Comparison of ENCODE assay signal across 22 cellular contexts in genomic region chr10:133365461-133366129, GRCh38. TPM values are rescaled to one million over a fixed set of nuclear protein-coding genes. Genes with fewer than 3 reads are reported as not detected.
DNase-seq lines count a peak whose midpoint lies in the region; ATAC-seq and TF ChIP-seq lines count a peak whose summit lies in the region.
"Had no signal": no experiment of that assay in that cellular context is flagged by ENCODE, and none has a peak within 500 bp of the region (broad histone marks: within the 10 kb centered on the region; RNA-seq: fewer than 3 reads in every experiment).

No MANE protein-coding gene starts in this region.

- no peak for TF ChIP-seq POLR2A in transverse colon (IDR thresholded peaks at IDR 0.05)

- TF ChIP-seq CTCF in left ventricle myocardium inferior (IDR thresholded peaks at IDR 0.05; ENCODE audit: borderline replicate concordance) = no peak
- no peak for TF ChIP-seq CTCF in heart right ventricle (IDR thresholded peaks at IDR 0.05)
- no peak for TF ChIP-seq CTCF in colonic mucosa (IDR thresholded peaks at IDR 0.05)
- TF ChIP-seq CTCF in transverse colon (IDR thresholded peaks at IDR 0.05) = no peak

- H3K4me1 ChIP-seq in left ventricle myocardium inferior (peaks cover 8% of the 10 kb centered on the region), heart right ventricle (peaks cover 0 to 9% (median 0%) of the 10 kb centered on the region in 9 donors), colonic mucosa (peaks cover 8% of the 10 kb centered on the region), transverse colon (peaks cover 0 to 14% (median 1%) of the 10 kb centered on the region in 4 donors)
- H3K4me1 ChIP-seq in naive thymus-derived CD4-positive, alpha-beta T cell (ENCODE audit: control insufficient read depth in 2 of 2, insufficient read depth in 2 of 2, low read length in 2 of 2) = no peaks in the 10 kb centered on the region
- H3K4me1 ChIP-seq: HAP-1, SJCRH30 had no signal

- H3K27ac Mint-ChIP-seq in naive thymus-derived CD4-positive, alpha-beta T cell = no peak overlapping the region
- H3K27ac Mint-ChIP-seq: GM23338 had no signal

- H3K9ac ChIP-seq in colonic mucosa (ENCODE audit: low read depth in 2 of 2, low read length in 2 of 2) = peak overlapping the region in 1 of 2 donors; percentile 35
- H3K9ac ChIP-seq: KMS-11 had no signal

- H3K27ac ChIP-seq in left ventricle myocardium inferior (replicated peaks) (peak overlapping the region; percentile 58), heart right ventricle (peak overlapping the region in 3 of 10 donors; percentile 22 to 58 (median 40)), colonic mucosa (peak overlapping the region; percentile 42), transverse colon (peak overlapping the region in 3 of 4 donors; percentile 24 to 66 (median 60))
- no peak overlapping the region for H3K27ac ChIP-seq in naive thymus-derived CD4-positive, alpha-beta T cell (ENCODE audit: low read depth, low read length)
- H3K27ac ChIP-seq: 22Rv1, KMS-11, SJCRH30 had no signal

- no peak for ATAC-seq in heart right ventricle
- no peak for ATAC-seq in naive thymus-derived CD4-positive, alpha-beta T cell
- ATAC-seq: GM23338 had no signal

- intact Hi-C loops in left ventricle myocardium inferior (cut with micrococcal nuclease) = no loop called here
- intact Hi-C loops in heart right ventricle (cut with DNase I) = no loop called here
- intact Hi-C loops in colonic mucosa (cut with DNase I) = no loop called here
- intact Hi-C loops in transverse colon (cut with DNase I; ENCODE audit: low total_unique reads) = no loop called here
- intact Hi-C loops in naive thymus-derived CD4-positive, alpha-beta T cell (cut with micrococcal nuclease) = no loop called here

- H3K36me3 ChIP-seq in left ventricle myocardium inferior (peaks cover 84% of the 10 kb centered on the region), heart right ventricle (peaks cover 0 to 91% (median 54%) of the 10 kb centered on the region in 9 donors), colonic mucosa (peaks cover 15% of the 10 kb centered on the region), transverse colon (peaks cover 0 to 51% (median 19%) of the 10 kb centered on the region in 4 donors)
- H3K36me3 ChIP-seq in naive thymus-derived CD4-positive, alpha-beta T cell (ENCODE audit: control insufficient read depth in 2 of 3, insufficient read depth in 3 of 3, low read length in 3 of 3) = peaks cover 0 to 67% (median 0%) of the 10 kb centered on the region in 3 experiments

- H3K4me3 ChIP-seq in left ventricle myocardium inferior (no peak overlapping the region), heart right ventricle (no peak overlapping the region), colonic mucosa (no peak overlapping the region), transverse colon (no peak overlapping the region)
- H3K4me3 ChIP-seq in naive thymus-derived CD4-positive, alpha-beta T cell (ENCODE audit: low read length) = no peak overlapping the region
- H3K4me3 ChIP-seq: GM23338, HAP-1, Peyer's patch, SJCRH30 had no signal

- H3K4me3 Mint-ChIP-seq in naive thymus-derived CD4-positive, alpha-beta T cell = no peak overlapping the region
- H3K4me3 Mint-ChIP-seq: CD14-positive monocyte, GM23338 had no signal

- peaks cover 0 to 1% (median 0%) of the 10 kb centered on the region in 11 donors for H3K9me3 Mint-ChIP-seq in naive thymus-derived CD4-positive, alpha-beta T cell
- H3K9me3 Mint-ChIP-seq: CD14-positive monocyte, GM23338 had no signal

- peaks cover 0 to 37% (median 10%) of the 10 kb centered on the region in 5 donors for H3K36me3 Mint-ChIP-seq in naive thymus-derived CD4-positive, alpha-beta T cell

- in situ Hi-C loops in transverse colon (cut with MboI; ENCODE audit: low pct_ligation_motif_present in 1 of 4, low pct_unique_long_range_greater_than_20kb in 1 of 4, low sequenced_read_pairs in 3 of 4) = no loop called here

- H3K9me3 ChIP-seq in left ventricle myocardium inferior (replicated peaks) (no peaks in the 10 kb centered on the region), heart right ventricle (peaks cover 0 to 6% (median 0%) of the 10 kb centered on the region in 11 donors), colonic mucosa (no peaks in the 10 kb centered on the region), transverse colon (no peaks in the 10 kb centered on the region)
- H3K9me3 ChIP-seq in naive thymus-derived CD4-positive, alpha-beta T cell (ENCODE audit: control insufficient read depth in 2 of 3, low read length in 3 of 3) = no peaks in the 10 kb centered on the region
- H3K9me3 ChIP-seq: HAP-1, Peyer's patch, SJCRH30 had no signal

- POLR2A ChIA-PET in naive thymus-derived CD4-positive, alpha-beta T cell (lab: Charles Lee) = no interaction called here

- DNase-seq in DMS153 treated with DMSO at 0.1 percent for 48 hours (lab: John Stamatoyannopoulos, UW; ENCODE audit: unreplicated experiment) = peak; percentile 59
- no peak for DNase-seq in DMS153 (lab: John Stamatoyannopoulos, UW)
- no peak for DNase-seq in left ventricle myocardium inferior
- DNase-seq in heart right ventricle = no peak
- no peak for DNase-seq in colonic mucosa
- DNase-seq in transverse colon = no peak
- no peak for DNase-seq in COR-L47 (lab: John Stamatoyannopoulos, UW)
- no peak for DNase-seq in naive thymus-derived CD4-positive, alpha-beta T cell
- DNase-seq: AML-193, NCI-H187, NCI-H226, NCI-H510A treated with DMSO at 0.1 percent for 48 hours, NCI-H774, SJCRH30 had no signal

- CTCF ChIA-PET in naive thymus-derived CD4-positive, alpha-beta T cell (lab: Charles Lee) = no interaction called here

- 84 to 87% methylated on average over 13 of the region's 13 CpGs for WGBS in heart right ventricle, 2 donors
- 88 to 100% methylated on average over 1 to 13 of the region's 13 CpGs for WGBS in transverse colon (ENCODE audit: low coverage in 1 of 2), 2 donors

- H3K27me3 Mint-ChIP-seq in naive thymus-derived CD4-positive, alpha-beta T cell = no peaks in the 10 kb centered on the region

- H3K4me1 Mint-ChIP-seq in naive thymus-derived CD4-positive, alpha-beta T cell = peaks cover 0 to 4% (median 0%) of the 10 kb centered on the region in 7 donors
- H3K4me1 Mint-ChIP-seq: CD14-positive monocyte, GM23338 had no signal

- H3K27me3 ChIP-seq in left ventricle myocardium inferior (ENCODE audit: low read depth) (no peaks in the 10 kb centered on the region), heart right ventricle (no peaks in the 10 kb centered on the region), colonic mucosa (no peaks in the 10 kb centered on the region), transverse colon (no peaks in the 10 kb centered on the region)
- H3K27me3 ChIP-seq in naive thymus-derived CD4-positive, alpha-beta T cell (ENCODE audit: control insufficient read depth in 2 of 2, insufficient read depth in 2 of 2, low read length in 2 of 2) = no peaks in the 10 kb centered on the region
- H3K27me3 ChIP-seq: Peyer's patch, SJCRH30 had no signal

- no peak for TF ChIP-seq EP300 in transverse colon (IDR thresholded peaks at IDR 0.05; ENCODE audit: low read depth)

RNA-seq across cellular contexts. Expression of gene ECHS1, which starts 7.6 kb away (rescaled TPM):
- 212 TPM for total RNA-seq in left ventricle myocardium inferior
- total RNA-seq in heart right ventricle = 100 to 1,000 TPM; 180 to 275 (median 225) TPM
- 100 to 1,000 TPM; 117 to 124 TPM for polyA plus RNA-seq in heart right ventricle
- total RNA-seq in colonic mucosa = 100 to 1,000 TPM; 188 to 214 TPM
- total RNA-seq in transverse colon = 100 to 1,000 TPM in 3 of 4 donors, 10 to 100 TPM in 1; 48.3 to 165 (median 120) TPM
- total RNA-seq in naive thymus-derived CD4-positive, alpha-beta T cell = 10 to 100 TPM; 17.5 to 39.8 (median 28.9) TPM
- polyA plus RNA-seq in naive thymus-derived CD4-positive, alpha-beta T cell = 100 to 1,000 TPM in 1 of 2 donors, 10 to 100 TPM in 1; 81.9 to 104 TPM

RNA-seq across cellular contexts. Expression of gene FUOM, which starts 7.8 kb away (rescaled TPM):
- 5.1 TPM for total RNA-seq in left ventricle myocardium inferior
- 10 to 100 TPM in 2 of 10 donors, 1 to 10 TPM in 8; 2.0 to 13.5 (median 5.1) TPM for total RNA-seq in heart right ventricle
- 10 to 100 TPM; 16.5 to 17.0 TPM for polyA plus RNA-seq in heart right ventricle
- 10 to 100 TPM; 16.9 to 23.3 TPM for total RNA-seq in colonic mucosa
- total RNA-seq in transverse colon = 10 to 100 TPM in 3 of 4 donors, 1 to 10 TPM in 1; 1.2 to 43.3 (median 28.8) TPM
- 10 to 100 TPM; 11.2 to 24.6 (median 16.9) TPM for total RNA-seq in naive thymus-derived CD4-positive, alpha-beta T cell
- polyA plus RNA-seq in naive thymus-derived CD4-positive, alpha-beta T cell = 10 to 100 TPM; 21.9 to 22.9 TPM
- total RNA-seq: SJCRH30 had no signal

RNA-seq across cellular contexts. Expression of gene PAOX, which starts 13.5 kb away (rescaled TPM):
- 2.9 TPM for total RNA-seq in left ventricle myocardium inferior
- total RNA-seq in heart right ventricle = 1 to 10 TPM; 1.5 to 4.4 (median 2.5) TPM
- 1 to 10 TPM; 3.8 to 4.1 TPM for polyA plus RNA-seq in heart right ventricle
- total RNA-seq in colonic mucosa = 1 to 10 TPM; 3.5 to 5.8 TPM
- 10 to 100 TPM; 11.3 to 32.4 (median 17.1) TPM for total RNA-seq in transverse colon
- 1 to 10 TPM; 1.6 to 9.8 (median 7.7) TPM for total RNA-seq in naive thymus-derived CD4-positive, alpha-beta T cell
- polyA plus RNA-seq in naive thymus-derived CD4-positive, alpha-beta T cell = 1 to 10 TPM; 6.1 to 8.7 TPM
- total RNA-seq: SJCRH30 had no signal

RNA-seq across cellular contexts. Expression of gene PRAP1, which starts 18.4 kb away (rescaled TPM):
- not detected for total RNA-seq in left ventricle myocardium inferior
- total RNA-seq in heart right ventricle = not detected
- not detected for polyA plus RNA-seq in heart right ventricle
- 10 to 100 TPM; 15.0 to 99.3 TPM for total RNA-seq in colonic mucosa
- total RNA-seq in transverse colon = 100 to 1,000 TPM in 3 of 4 donors, 1 to 10 TPM in 1; 3.8 to 990 (median 495) TPM
- total RNA-seq in naive thymus-derived CD4-positive, alpha-beta T cell = not detected
- not detected for polyA plus RNA-seq in naive thymus-derived CD4-positive, alpha-beta T cell
- total RNA-seq: GM23338, HT1080, OCI-LY7, SJCRH30 had no signal
- polyA plus RNA-seq: CD14-positive monocyte had no signal

RNA-seq across cellular contexts. Expression of gene MTG1, which starts 28.4 kb away (rescaled TPM):
- total RNA-seq in left ventricle myocardium inferior (14.0 TPM), heart right ventricle (10 to 100 TPM; 17.4 to 28.0 (median 22.1) TPM), colonic mucosa (10 to 100 TPM; 31.2 to 59.5 TPM), transverse colon (100 to 1,000 TPM in 1 of 4 donors, 10 to 100 TPM in 3; 26.5 to 139 (median 47.0) TPM)
- polyA plus RNA-seq in heart right ventricle = 10 to 100 TPM; 34.2 to 36.2 TPM
- 10 to 100 TPM; 51.0 to 67.1 (median 57.2) TPM for total RNA-seq in naive thymus-derived CD4-positive, alpha-beta T cell
- 10 to 100 TPM; 25.6 to 40.7 TPM for polyA plus RNA-seq in naive thymus-derived CD4-positive, alpha-beta T cell
